8 cellular contexts compared by ENCODE assay signal in genomic region chr11:3423138-3423715, GRCh38. TPM values are rescaled to one million over a fixed set of nuclear protein-coding genes. Genes with fewer than 3 reads are reported as not detected.
DNase-seq lines count a peak whose midpoint lies in the region; ATAC-seq and TF ChIP-seq lines count a peak whose summit lies in the region.
"Not testable (repeated sequence)": the region's sequence is repeated elsewhere in the genome, so short reads cannot be mapped to it uniquely, and the experiment has no call there.

No MANE protein-coding gene starts in this region.

- in situ Hi-C loops in astrocyte of the cerebellum (cut with HindIII; ENCODE audit: low sequenced_read_pairs), result not testable (repeated sequence)

- H3K9me3 Mint-ChIP-seq in T-cell, result not testable (repeated sequence)

- H3K4me1 Mint-ChIP-seq in T-cell, result peaks cover 4 to 15% (median 13%) of the 10 kb centered on the region in 3 donors

- CTCF ChIA-PET in A673 (lab: Charles Lee); T-cell (lab: Charles Lee): not testable (repeated sequence)

- peak overlapping the region; percentile 88 to 91 (median 90) for H3K4me3 Mint-ChIP-seq in T-cell

- DNase-seq in A673 (ENCODE audit: low spot score); GM06990 (ENCODE audit: extremely low read depth, insufficient read length); astrocyte of the cerebellum (ENCODE audit: low read depth); fibroblast of pulmonary artery (ENCODE audit: low read depth); skeletal muscle cell (ENCODE audit: low read depth): not testable (repeated sequence)
- DNase-seq in T-cell, result peak in 2 of 34 experiments; percentile 12 to 13
- DNase-seq in medulla oblongata (ENCODE audit: extremely low spot score), result peak; percentile 4

- not testable (repeated sequence) for H3F3A ChIP-seq in Loucy (ENCODE audit: low read depth)

- BruUV-seq in A673 (replicated peaks; lab: Mats Ljungman, UMichigan), result not testable (repeated sequence)

- intact Hi-C loops in A673 (cut with micrococcal nuclease; ENCODE audit: unreplicated experiment), result not testable (repeated sequence)

- H3K27me3 ChIP-seq in A673 (replicated peaks; ENCODE audit: insufficient read depth, low read depth, low read length, poor library complexity); GM06990 (replicated peaks; ENCODE audit: control insufficient read depth, insufficient read depth, low read length); Loucy (ENCODE audit: insufficient read depth, low read length, poor library complexity, severe bottlenecking): not testable (repeated sequence)

- not testable (repeated sequence) for TF ChIP-seq CTCF in A673 (conservative IDR thresholded peaks at IDR 0.05; ENCODE audit: low read depth, low read length); GM06990 (IDR thresholded peaks at IDR 0.05; ENCODE audit: insufficient read depth, low read length, poor library complexity, severe bottlenecking); Loucy (conservative IDR thresholded peaks at IDR 0.05; ENCODE audit: low read length); astrocyte of the cerebellum (IDR thresholded peaks at IDR 0.05; ENCODE audit: low read depth, low read length, missing control alignments); fibroblast of pulmonary artery (IDR thresholded peaks at IDR 0.05; ENCODE audit: low read length, missing control alignments)

- peak overlapping the region; percentile 67; the same call in 1 of the 2 replicates for H2AFZ ChIP-seq in Loucy (ENCODE audit: low read length)

- not testable (repeated sequence) for H3K79me2 ChIP-seq in Loucy (ENCODE audit: insufficient read depth, low read length)

- H3K4me2 ChIP-seq in Loucy (ENCODE audit: low read depth, low read length, poor library complexity, severe bottlenecking), result peak overlapping the region; percentile 71

- H3K36me3 Mint-ChIP-seq in T-cell, result not testable (repeated sequence)

- H3K4me1 ChIP-seq in A673 (ENCODE audit: insufficient read depth, low read length, poor library complexity, severe bottlenecking); Loucy (ENCODE audit: insufficient read depth, low read length, poor library complexity, severe bottlenecking): not testable (repeated sequence)

- H3K4me3 ChIP-seq in A673 (ENCODE audit: low read depth, low read length, poor library complexity, severe bottlenecking) (peak overlapping the region; percentile 57), GM06990 (replicated peaks; ENCODE audit: low read depth, low read length) (peak overlapping the region; percentile 63), Loucy (ENCODE audit: low read length, poor library complexity, severe bottlenecking) (peak overlapping the region; percentile 75), astrocyte of the cerebellum (ENCODE audit: low read depth, low read length) (peak overlapping the region; percentile 53), fibroblast of pulmonary artery (replicated peaks; ENCODE audit: low read depth, low read length) (peak overlapping the region; percentile 56), skeletal muscle cell (ENCODE audit: low read depth, low read length) (peak overlapping the region; percentile 57)

- ATAC-seq in T-cell (replicated peaks in 1 of 4), result not testable (repeated sequence)

- H3K27ac ChIP-seq in A673 (ENCODE audit: low read depth, low read length, poor library complexity, severe bottlenecking), result peak overlapping the region; percentile 70

- not testable (repeated sequence) for H3K36me3 ChIP-seq in A673 (ENCODE audit: insufficient read depth, low read length, poor library complexity, severe bottlenecking); GM06990 (ENCODE audit: control insufficient read depth, insufficient read depth, low read length); Loucy (ENCODE audit: insufficient read depth, low read length)

- H3K9ac ChIP-seq in Loucy (ENCODE audit: low read depth, low read length, poor library complexity, severe bottlenecking), result peak overlapping the region; percentile 66

- not testable (repeated sequence) for H3K9me2 ChIP-seq in Loucy (replicated peaks; ENCODE audit: low read depth, low read length)

- H3K27me3 Mint-ChIP-seq in T-cell, result not testable (repeated sequence)

- POLR2A ChIA-PET in A673 (lab: Charles Lee; ENCODE audit: low non-redundant PET), result not testable (repeated sequence)
- POLR2A ChIA-PET in T-cell (lab: Charles Lee), result interaction anchor here in 1 of 2 donors (0.7 kb wide), 1 partner anchor 216 kb away, joined by 3 read pairs; no protein-coding TSS in a partner anchor

- peak overlapping the region in 1 of 2 donors; percentile 96 for H3K27ac Mint-ChIP-seq in T-cell

- not testable (repeated sequence) for H3K9me3 ChIP-seq in A673 (ENCODE audit: low read depth, low read length, poor library complexity, severe bottlenecking); Loucy (ENCODE audit: insufficient read depth, low read depth, low read length)

- H4K20me1 ChIP-seq in Loucy (ENCODE audit: insufficient read depth, low read length, poor library complexity, severe bottlenecking), result not testable (repeated sequence)

RNA-seq across cellular contexts. Expression of gene ZNF195, which starts 44.3 kb away (rescaled TPM):
- 44.3 and 49.2 TPM in 2 replicates for total RNA-seq in A673 (2021)
- 10 to 100 TPM; 22.9 to 35.8 (median 32.0) TPM for total RNA-seq in T-cell
